ENCODE assay signal across 8 cellular contexts in genomic region chr11:134050541-134051383, GRCh38. TPM values are rescaled to one million over a fixed set of nuclear protein-coding genes. Genes with fewer than 3 reads are reported as not detected.
DNase-seq lines count a peak whose midpoint lies in the region; ATAC-seq and TF ChIP-seq lines count a peak whose summit lies in the region.

No MANE protein-coding gene starts in this region.

- H3K27me3 ChIP-seq in endodermal cell (ENCODE audit: control insufficient read depth, insufficient read depth, low read length, poor library complexity, severe bottlenecking) = peaks cover 5% of the 10 kb centered on the region
- peaks cover 7% of the 10 kb centered on the region for H3K27me3 ChIP-seq in mucosa of stomach (ENCODE audit: control insufficient read depth, insufficient read depth, low read length)

- H3K9ac ChIP-seq in endodermal cell (ENCODE audit: extremely low read depth, low read length, poor library complexity, severe bottlenecking) (no peak overlapping the region), mucosa of stomach (ENCODE audit: low read length) (peak overlapping the region; percentile 51)

- H3K4me1 Mint-ChIP-seq in endodermal cell = peaks cover 23% of the 10 kb centered on the region

- ATAC-seq in GM19351 (IDR thresholded peaks at IDR 0.05; ENCODE audit: unreplicated experiment) (peak; percentile 95), HG03457 (IDR thresholded peaks at IDR 0.05; ENCODE audit: unreplicated experiment) (peak; percentile 91)

- H3K4me3 Mint-ChIP-seq in endodermal cell = peak overlapping the region; percentile 26

- H3K36me3 ChIP-seq in endodermal cell (ENCODE audit: control insufficient read depth, insufficient read depth, low read length) (no peaks in the 10 kb centered on the region), mucosa of stomach (ENCODE audit: control insufficient read depth, insufficient read depth, low read length) (no peaks in the 10 kb centered on the region)

- no peaks in the 10 kb centered on the region for H3K9me3 Mint-ChIP-seq in endodermal cell

- DNase-seq in NCI-H774 (lab: John Stamatoyannopoulos, UW) (peak; percentile 77), endodermal cell (peak; percentile 85)
- DNase-seq in activated CD8-positive, alpha-beta memory T cell treated with anti-CD3 and anti-CD28 coated beads for 24 hours = peak; percentile 89
- peak; percentile 53 to 54 for DNase-seq in stimulated activated CD8-positive, alpha-beta memory T cell treated with anti-CD3 and anti-CD28 coated beads, Interleukin-7, amount 100 ng/mL, for 1 hour (ENCODE audit: low read depth in 2 of 2)

- no peaks in the 10 kb centered on the region for H3K36me3 Mint-ChIP-seq in endodermal cell (ENCODE audit: low read depth)

- H3K4me1 ChIP-seq in endodermal cell (ENCODE audit: control insufficient read depth, insufficient read depth, low read length) = peaks cover 5% of the 10 kb centered on the region
- H3K4me1 ChIP-seq in mucosa of stomach (ENCODE audit: control insufficient read depth, insufficient read depth, low read length) = peaks cover 15% of the 10 kb centered on the region

- 46 to 58% methylated on average over 23 to 43 of the region's 43 CpGs for WGBS in endodermal cell (ENCODE audit: insufficient coverage in 1 of 2, insufficient read length in 1 of 2), 2 experiments

- TF ChIP-seq CTCF in C4-2B (conservative IDR thresholded peaks at IDR 0.05) = peak; percentile 95
- peak; percentile 98 for TF ChIP-seq CTCF in endodermal cell (conservative IDR thresholded peaks at IDR 0.05)

- H3K27ac Mint-ChIP-seq in endodermal cell = no peak overlapping the region

- H3K4me3 ChIP-seq in endodermal cell (ENCODE audit: low read length) (no peak overlapping the region), mucosa of stomach (ENCODE audit: low read length) (peak overlapping the region; percentile 50)

- H3K9me3 ChIP-seq in endodermal cell (ENCODE audit: control insufficient read depth, low read length) (no peaks in the 10 kb centered on the region), mucosa of stomach (ENCODE audit: control insufficient read depth, low read length) (no peaks in the 10 kb centered on the region)

- H3K27ac ChIP-seq in C4-2B (no peak overlapping the region), endodermal cell (ENCODE audit: low read depth, low read length) (no peak overlapping the region)

- H3K27me3 Mint-ChIP-seq in endodermal cell (ENCODE audit: insufficient read depth) = peaks cover 10% of the 10 kb centered on the region

RNA-seq across cellular contexts. Expression of gene JAM3, which starts 18.1 kb away (rescaled TPM):
- total RNA-seq in endodermal cell = 10 to 100 TPM; 35.8 to 41.8 TPM
- 110 TPM for polyA plus RNA-seq in endodermal cell (2013, experiment 1 of 2)
- polyA plus RNA-seq in endodermal cell (2013, experiment 2 of 2) = 105 TPM
